In genomic region chr4:109589119-109589518, GRCh38 we compare ENCODE assay signal across 14 cellular contexts. TPM values are rescaled to one million over a fixed set of nuclear protein-coding genes. Genes with fewer than 3 reads are reported as not detected.
DNase-seq lines count a peak whose midpoint lies in the region; ATAC-seq and TF ChIP-seq lines count a peak whose summit lies in the region.
"Had no signal": no experiment of that assay in that cellular context is flagged by ENCODE, and none has a peak within 500 bp of the region (broad histone marks: within the 10 kb centered on the region; RNA-seq: fewer than 3 reads in every experiment).

No MANE protein-coding gene starts in this region.

- H3K27me3 Mint-ChIP-seq in stimulated activated naive CD8-positive, alpha-beta T cell treated with anti-CD3 and anti-CD28 coated beads, Interleukin-15, Interleukin-2, amounts not matched to agents 100 ng/mL and 50 ng/mL, for 24 hours: no peaks in the 10 kb centered on the region

- H3K4me1 Mint-ChIP-seq in stimulated activated naive CD8-positive, alpha-beta T cell treated with anti-CD3 and anti-CD28 coated beads, Interleukin-15, Interleukin-2, amounts not matched to agents 100 ng/mL and 50 ng/mL, for 24 hours (ENCODE audit: low read depth): peaks cover 89% of the 10 kb centered on the region

- no peaks in the 10 kb centered on the region for H4K20me1 ChIP-seq in hepatocyte (ENCODE audit: insufficient read depth, poor library complexity, severe bottlenecking)

- peak overlapping the region; percentile 78 for H3K27ac Mint-ChIP-seq in stimulated activated naive CD8-positive, alpha-beta T cell treated with anti-CD3 and anti-CD28 coated beads, Interleukin-15, Interleukin-2, amounts not matched to agents 100 ng/mL and 50 ng/mL, for 24 hours

- H3K36me3 Mint-ChIP-seq in stimulated activated naive CD8-positive, alpha-beta T cell treated with anti-CD3 and anti-CD28 coated beads, Interleukin-15, Interleukin-2, amounts not matched to agents 100 ng/mL and 50 ng/mL, for 24 hours (ENCODE audit: low read depth): peaks cover 7% of the 10 kb centered on the region

- whole genome bisulfite sequencing in hepatocyte (ENCODE audit: low lambda C conversion rate, missing lambda C conversion rate): 43% methylated on average over 2 of the region's 2 CpGs

- H3K9me3 ChIP-seq in hepatocyte (ENCODE audit: low read depth): no peaks in the 10 kb centered on the region

- peak overlapping the region; percentile 38 for H3K4me3 Mint-ChIP-seq in stimulated activated naive CD8-positive, alpha-beta T cell treated with anti-CD3 and anti-CD28 coated beads, Interleukin-15, Interleukin-2, amounts not matched to agents 100 ng/mL and 50 ng/mL, for 24 hours

- H3K4me2 ChIP-seq in hepatocyte: peak overlapping the region; percentile 62

- H3K9me2 ChIP-seq in hepatocyte (replicated peaks; ENCODE audit: insufficient read depth): no peaks in the 10 kb centered on the region

- TF ChIP-seq CTCF in RWPE1 (conservative IDR thresholded peaks at IDR 0.05; ENCODE audit: low read depth) (no peak), hepatocyte (IDR thresholded peaks at IDR 0.05; ENCODE audit: poor library complexity) (no peak)

- no peaks in the 10 kb centered on the region for H3K36me3 ChIP-seq in hepatocyte (replicated peaks; ENCODE audit: insufficient read depth, low read depth)
- H3K36me3 ChIP-seq: left ventricle myocardium inferior had no signal

- no peaks in the 10 kb centered on the region for H3K79me2 ChIP-seq in hepatocyte

- no peak for ATAC-seq in stimulated activated naive CD8-positive, alpha-beta T cell treated with anti-CD3 and anti-CD28 coated beads, Interleukin-15, Interleukin-2, amounts not matched to agents 100 U/mL and 50 U/mL, for 24 hours

- H3K9me3 Mint-ChIP-seq in stimulated activated naive CD8-positive, alpha-beta T cell treated with anti-CD3 and anti-CD28 coated beads, Interleukin-15, Interleukin-2, amounts not matched to agents 100 ng/mL and 50 ng/mL, for 24 hours: no peaks in the 10 kb centered on the region

- peak overlapping the region; percentile 40 for H2AFZ ChIP-seq in hepatocyte
- H2AFZ ChIP-seq: GM23248 had no signal

- POLR2A ChIA-PET in RWPE1 (lab: Yijun Ruan, JAX; ENCODE audit: low non-redundant PET): no interaction called here

- H3K4me3 ChIP-seq in hepatocyte: no peak overlapping the region
- H3K4me3 ChIP-seq: GM23248, left ventricle myocardium inferior had no signal

- H3K27ac ChIP-seq in RWPE1 (no peak overlapping the region), hepatocyte (no peak overlapping the region)
- H3K27ac ChIP-seq: GM23248, left ventricle myocardium inferior had no signal

- CTCF ChIA-PET in RWPE1 (lab: Yijun Ruan, JAX): interaction anchor here (0.6 to 0.7 kb wide), 2 partner anchors 18 to 248 kb away, joined by 4 read pairs; no protein-coding TSS in a partner anchor

- no peaks in the 10 kb centered on the region for H3K27me3 ChIP-seq in hepatocyte

- H3K4me1 ChIP-seq in hepatocyte (ENCODE audit: insufficient read depth): peaks cover 3% of the 10 kb centered on the region

- DNase-seq in stimulated activated naive CD8-positive, alpha-beta T cell treated with anti-CD3 and anti-CD28 coated beads, Interleukin-15, Interleukin-2, amounts not matched to agents 100 U/mL and 50 U/mL, for 24 hours: no peak
- peak; percentile 26 for DNase-seq in RWPE1 (ENCODE audit: low spot score)
- DNase-seq in hepatocyte (ENCODE audit: low spot score): peak; percentile 7
- DNase-seq in stimulated activated naive CD4-positive, alpha-beta T cell (lab: John Stamatoyannopoulos, UW): no peak
- no peak for DNase-seq in cerebellum (ENCODE audit: low spot score)
- DNase-seq in NCI-H524 treated with DMSO at 0.1 percent for 48 hours (lab: John Stamatoyannopoulos, UW): no peak
- DNase-seq: activated effector memory CD4-positive, alpha-beta T cell treated with Interleukin-2 at 50 U/mL for 16 hours; aorta; foreskin fibroblast; GF-D8; GM23248; left ventricle myocardium inferior; stimulated activated CD4-positive, alpha-beta T cell treated with anti-CD3 and anti-CD28 coated beads, Interleukin-2, amount 100 ng/mL, for 48 hours had no signal

RNA-seq across cellular contexts. Expression of gene MCUB, which starts 29.1 kb away (rescaled TPM):
- total RNA-seq in hepatocyte (6.2 and 6.9 TPM in 2 replicates), cerebellum (10.6 TPM)
- polyA plus RNA-seq in hepatocyte: 9.2 and 9.9 TPM in 2 replicates

Comparison
In these comparisons a context has a peak if more than half of its experiments do, and no peak if none do; other contexts are left out.
1. DNase-seq: peak in RWPE1 (single experiment) and hepatocyte (single experiment); none in stimulated activated naive CD8-positive, alpha-beta T cell treated with anti-CD3 and anti-CD28 coated beads, Interleukin-15, Interleukin-2, amounts not matched to agents 100 U/mL and 50 U/mL, for 24 hours (single experiment), stimulated activated naive CD4-positive, alpha-beta T cell (0 of 6), cerebellum (single experiment) and NCI-H524 treated with DMSO at 0.1 percent for 48 hours (single experiment).